Comparison of ENCODE assay signal across 1 cellular context in the genomic region with DNA sequence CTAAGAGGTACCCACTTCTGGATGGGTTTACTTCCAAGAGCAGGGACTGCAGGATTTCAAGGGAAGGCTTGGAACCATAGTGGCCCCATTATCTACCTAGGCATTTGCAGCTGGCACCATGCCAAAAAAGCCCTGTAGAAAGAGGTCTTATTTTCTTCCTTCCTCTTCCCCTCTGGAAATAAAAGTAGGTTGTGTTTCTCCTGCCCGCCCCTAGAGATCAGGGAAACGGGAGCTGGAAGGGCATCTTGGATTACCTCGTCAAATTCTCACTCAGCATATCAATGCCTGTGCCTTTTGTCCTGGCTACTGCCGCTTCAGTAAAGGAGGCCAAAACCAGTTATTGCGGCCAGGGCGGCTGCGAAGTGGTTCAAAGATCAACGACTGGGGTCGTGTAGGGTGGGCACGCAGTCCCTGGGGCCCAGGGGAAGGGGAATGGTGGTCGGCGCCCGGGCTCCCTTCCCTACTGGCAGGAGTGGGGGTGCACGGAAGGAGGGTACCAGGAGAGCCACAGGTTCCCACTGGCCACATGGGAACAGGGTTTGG.
TF ChIP-seq lines count a peak whose summit lies in the region.

No MANE protein-coding gene starts in this region.

TF ChIP-seq in H1, 55 proteins besides CTCF, POLR2A, EP300 and RAD21 (continued from another document):
- TF ChIP-seq, protein P1, sequence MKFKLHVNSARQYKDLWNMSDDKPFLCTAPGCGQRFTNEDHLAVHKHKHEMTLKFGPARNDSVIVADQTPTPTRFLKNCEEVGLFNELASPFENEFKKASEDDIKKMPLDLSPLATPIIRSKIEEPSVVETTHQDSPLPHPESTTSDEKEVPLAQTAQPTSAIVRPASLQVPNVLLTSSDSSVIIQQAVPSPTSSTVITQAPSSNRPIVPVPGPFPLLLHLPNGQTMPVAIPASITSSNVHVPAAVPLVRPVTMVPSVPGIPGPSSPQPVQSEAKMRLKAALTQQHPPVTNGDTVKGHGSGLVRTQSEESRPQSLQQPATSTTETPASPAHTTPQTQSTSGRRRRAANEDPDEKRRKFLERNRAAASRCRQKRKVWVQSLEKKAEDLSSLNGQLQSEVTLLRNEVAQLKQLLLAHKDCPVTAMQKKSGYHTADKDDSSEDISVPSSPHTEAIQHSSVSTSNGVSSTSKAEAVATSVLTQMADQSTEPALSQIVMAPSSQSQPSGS (IDR thresholded peaks at IDR 0.05; ENCODE audit: low read length): no peak
- TF ChIP-seq RBBP5 (IDR thresholded peaks at IDR 0.05; ENCODE audit: borderline replicate concordance, low read depth, low read length) (0 out of 2 replicates have a peak, but pooled peaks have one; percentile 22), SIN3A (conservative IDR thresholded peaks at IDR 0.05 in 1 of 2, IDR thresholded peaks at IDR 0.05 in 1 of 2; ENCODE audit: low read depth in 1 of 2, low read length in 2 of 2) (no peak)
TF ChIP-seq in H1: peak in this region for 1.
